8 cellular contexts compared by ENCODE assay signal in the genomic region with DNA sequence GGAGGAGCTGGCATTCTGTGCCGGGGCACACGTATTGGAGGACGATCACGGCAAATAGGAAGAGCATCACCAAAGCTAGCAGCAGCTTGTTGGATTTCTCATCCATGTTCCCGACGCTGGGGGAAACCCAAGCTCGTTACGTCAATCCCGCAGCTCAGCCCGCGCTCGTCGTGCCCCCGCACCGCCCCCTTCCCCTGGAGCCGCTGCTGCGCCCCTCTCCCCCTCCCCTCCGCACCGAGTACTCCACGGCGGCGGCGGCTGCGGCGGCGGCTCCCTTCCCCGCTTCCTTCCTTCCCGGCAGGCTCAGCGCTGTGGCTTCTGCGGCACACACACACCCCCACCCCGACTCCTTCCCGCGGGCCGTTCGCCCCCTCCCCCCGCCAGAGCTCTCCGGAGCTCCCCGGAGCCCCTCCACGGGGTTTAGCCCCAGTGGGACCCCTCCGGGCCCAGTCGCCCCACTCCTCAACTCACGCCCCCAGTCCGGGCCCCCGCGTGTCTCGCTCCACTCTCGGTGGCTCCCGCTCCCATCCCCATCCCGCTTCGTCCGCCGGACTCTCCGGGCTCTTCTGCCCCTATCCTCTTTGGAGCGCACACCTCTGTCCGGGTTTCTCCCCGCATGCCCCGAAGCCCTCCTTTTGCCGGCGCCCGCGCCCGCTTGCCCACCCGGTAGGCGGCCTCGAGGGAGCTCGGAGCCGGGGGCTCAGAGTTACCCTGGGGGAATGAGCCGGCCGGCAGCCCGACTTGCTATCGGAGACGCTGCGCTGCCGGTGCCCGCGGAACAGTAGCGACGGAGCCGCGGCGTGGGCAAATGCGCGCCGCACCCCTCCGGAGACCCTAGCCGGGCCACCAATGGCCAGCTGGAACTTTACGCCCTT. TPM values are rescaled to one million over a fixed set of nuclear protein-coding genes. Genes with fewer than 3 reads are reported as not detected.
DNase-seq lines count a peak whose midpoint lies in the region; ATAC-seq and TF ChIP-seq lines count a peak whose summit lies in the region.

No MANE protein-coding gene starts in this region.

- no peak overlapping the region for H3K27ac Mint-ChIP-seq in osteocyte (ENCODE audit: unreplicated experiment)

- DNase-seq in DND-41 (peak; percentile 76), NT2/D1 (ENCODE audit: low read depth, low spot score) (no peak), epithelial cell of esophagus (ENCODE audit: low read depth) (peak; percentile 48), osteocyte (ENCODE audit: extremely low spot score, unreplicated experiment) (no peak), SW480 (ENCODE audit: low spot score) (no peak), erythroblast (lab: John Stamatoyannopoulos, UW) (no peak), A172 (ENCODE audit: low spot score) (no peak), lower leg skin (ENCODE audit: low spot score in 2 of 2) (no peak)

- peak overlapping the region; percentile 39 to 61; a peak in 3 of 4 replicates for H3K4me3 ChIP-seq in DND-41 (ENCODE audit: low read depth in 1 of 2, low read length in 2 of 2)
- H3K4me3 ChIP-seq in NT2/D1 (ENCODE audit: insufficient read length, low read depth) = peak overlapping the region; percentile 46
- H3K4me3 ChIP-seq in epithelial cell of esophagus (ENCODE audit: low read length) = peak overlapping the region; percentile 46
- no peak overlapping the region for H3K4me3 ChIP-seq in lower leg skin (ENCODE audit: low read depth, poor library complexity, severe bottlenecking)

- ATAC-seq in DND-41 (ENCODE audit: insufficient read depth, low read depth) = peak; percentile 83

- H4K20me1 ChIP-seq in DND-41 (ENCODE audit: insufficient read depth, low read length) = no peaks in the 10 kb centered on the region

- H3K9me3 ChIP-seq in DND-41 (ENCODE audit: insufficient read depth, low read length, severe bottlenecking) (no peaks in the 10 kb centered on the region), NT2/D1 (ENCODE audit: insufficient read depth, low read length) (no peaks in the 10 kb centered on the region)

- H2AFZ ChIP-seq in DND-41 (ENCODE audit: low read depth, low read length) = peak overlapping the region; percentile 77

- H3K4me1 ChIP-seq in DND-41 (ENCODE audit: insufficient read depth, low read length) (peaks cover 17% of the 10 kb centered on the region), NT2/D1 (ENCODE audit: insufficient read depth, insufficient read length) (no peaks in the 10 kb centered on the region)

- H3K27me3 Mint-ChIP-seq in osteocyte (ENCODE audit: unreplicated experiment) = peaks cover 29% of the 10 kb centered on the region

- TF ChIP-seq POLR2A in erythroblast (IDR thresholded peaks at IDR 0.05; ENCODE audit: low read length) = no peak
- no peak for TF ChIP-seq POLR2A in lower leg skin (IDR thresholded peaks at IDR 0.05)

- no peak overlapping the region; the same call in 1 of the 2 replicates for H3K27ac ChIP-seq in DND-41 (ENCODE audit: low read length)

- H3K36me3 ChIP-seq in DND-41 (ENCODE audit: insufficient read depth, low read length) = no peaks in the 10 kb centered on the region
- H3K36me3 ChIP-seq in NT2/D1 (ENCODE audit: insufficient read depth, insufficient read length, low read length) = no peaks in the 10 kb centered on the region

- H3K4me1 Mint-ChIP-seq in osteocyte (ENCODE audit: unreplicated experiment) = peaks cover 29% of the 10 kb centered on the region

- H3K36me3 Mint-ChIP-seq in osteocyte (ENCODE audit: unreplicated experiment) = no peaks in the 10 kb centered on the region

- no peaks in the 10 kb centered on the region for H3K9me3 Mint-ChIP-seq in osteocyte (ENCODE audit: unreplicated experiment)

- H3K79me2 ChIP-seq in DND-41 (ENCODE audit: insufficient read depth, low read length) = no peaks in the 10 kb centered on the region

- H3K27me3 ChIP-seq in DND-41 (ENCODE audit: insufficient read depth, low read length, poor library complexity) = peaks cover 9% of the 10 kb centered on the region
- H3K27me3 ChIP-seq in NT2/D1 (ENCODE audit: insufficient read depth, insufficient read length) = peaks cover 28% of the 10 kb centered on the region

- peak overlapping the region; percentile 60 for H3K9ac ChIP-seq in DND-41 (ENCODE audit: low read depth, low read length)
- H3K9ac ChIP-seq in NT2/D1 (ENCODE audit: insufficient read length, low read depth) = peak overlapping the region; percentile 67

- peak overlapping the region; percentile 86 for H3K4me2 ChIP-seq in DND-41 (ENCODE audit: insufficient read depth, low read length)

- WGBS in lower leg skin, 2 donors = 50% methylated on average over 81 of the region's 87 CpGs; no CpG with 5 or more reads in 1 of the 2 donors

- intact Hi-C loops in lower leg skin (cut with DNase I; ENCODE audit: low total_unique reads) = no loop called here

- peak overlapping the region; percentile 70 for H3K4me3 Mint-ChIP-seq in osteocyte (ENCODE audit: unreplicated experiment)

- TF ChIP-seq CTCF in DND-41 (IDR thresholded peaks at IDR 0.05; ENCODE audit: borderline replicate concordance, extremely low read depth, low read length, poor library complexity, severe bottlenecking) (no peak), epithelial cell of esophagus (IDR thresholded peaks at IDR 0.05; ENCODE audit: insufficient read depth, low read depth, low read length, missing control alignments) (no peak), osteocyte (IDR thresholded peaks at IDR 0.05) (no peak), lower leg skin (IDR thresholded peaks at IDR 0.05) (no peak)

RNA-seq across cellular contexts. Expression of a gene that starts 1.0 kb away (rescaled TPM):
- total RNA-seq in osteocyte (6.2 and 7.6 TPM in 2 replicates), lower leg skin (under 1 TPM in 2 of 4 donors, not detected in 2; 0.17 to 0.29 TPM)
- total RNA-seq in A172 (2014; rRNA removed; shearing (Covaris generic)) = not detected in 2 replicates

Comparison
In these comparisons a context has a peak if more than half of its experiments do, and no peak if none do; other contexts are left out.
1. DNase-seq: peak in DND-41 (single experiment) and epithelial cell of esophagus (single experiment); none in NT2/D1 (single experiment), osteocyte (single experiment), SW480 (single experiment), erythroblast (0 of 2), A172 (single experiment) and lower leg skin (0 of 2).